ENCODE assay signal across 18 cellular contexts in genomic region chr2:188850786-188851185, GRCh38.
DNase-seq lines count a peak whose midpoint lies in the region; ATAC-seq and TF ChIP-seq lines count a peak whose summit lies in the region.
"Had no signal": no experiment of that assay in that cellular context is flagged by ENCODE, and none has a peak within 500 bp of the region (broad histone marks: within the 10 kb centered on the region; RNA-seq: fewer than 3 reads in every experiment).

No MANE protein-coding gene starts in this region.

- H3K4me3 ChIP-seq in fibroblast of the aortic adventitia (ENCODE audit: low read depth, low read length) (no peak overlapping the region), vagina (no peak overlapping the region), MM.1S (ENCODE audit: low read length) (no peak overlapping the region), SJCRH30 (no peak overlapping the region)
- H3K4me3 ChIP-seq: SJSA1 had no signal

- H3K27me3 ChIP-seq in vagina = no peaks in the 10 kb centered on the region
- H3K27me3 ChIP-seq in MM.1S (replicated peaks; ENCODE audit: insufficient read depth, low read length) = no peaks in the 10 kb centered on the region
- no peaks in the 10 kb centered on the region for H3K27me3 ChIP-seq in SJCRH30
- peaks cover 2% of the 10 kb centered on the region for H3K27me3 ChIP-seq in foreskin keratinocyte
- H3K27me3 ChIP-seq: SJSA1 had no signal

- no peak overlapping the region for H3K4me2 ChIP-seq in MM.1S (ENCODE audit: low read depth, low read length)

- H3K27ac ChIP-seq in vagina = peak overlapping the region; percentile 23
- H3K27ac ChIP-seq in MM.1S (ENCODE audit: low read length) = no peak overlapping the region
- H3K27ac ChIP-seq in SJCRH30 = no peak overlapping the region
- no peak overlapping the region for H3K27ac ChIP-seq in foreskin keratinocyte
- H3K27ac ChIP-seq: HL-60, SJSA1 had no signal

- no peaks in the 10 kb centered on the region for H3K9me3 ChIP-seq in vagina
- no peaks in the 10 kb centered on the region for H3K9me3 ChIP-seq in MM.1S (replicated peaks; ENCODE audit: insufficient read depth, low read length)
- peaks cover 9% of the 10 kb centered on the region; the same call in 1 of the 2 replicates for H3K9me3 ChIP-seq in SJCRH30 (replicated peaks)
- H3K9me3 ChIP-seq: SJSA1 had no signal

- no peak overlapping the region for H3K9ac ChIP-seq in MM.1S (ENCODE audit: low read length)

- H2AFZ ChIP-seq in MM.1S (ENCODE audit: low read length) = no peak overlapping the region

- H3K79me2 ChIP-seq in MM.1S (ENCODE audit: low read length) = no peaks in the 10 kb centered on the region

- DNase-seq in HCEC 1CT (peak; percentile 66), RPMI7951 (ENCODE audit: low read depth) (peak; percentile 44), fibroblast of the aortic adventitia (ENCODE audit: low read depth) (peak; percentile 75), vagina (ENCODE audit: extremely low spot score in 2 of 2) (no peak), MM.1S (no peak), SJCRH30 (no peak), foreskin keratinocyte (no peak)
- DNase-seq: ACHN; C1 segment of cervical spinal cord; CD8-positive, alpha-beta memory T cell; DMS53; Karpas-422; NCI-H1105; NCI-H1694; NCI-H2107; NCI-H510A had no signal

- no peak for TF ChIP-seq POLR2A in vagina (IDR thresholded peaks at IDR 0.05)

- no peaks in the 10 kb centered on the region for H3F3A ChIP-seq in MM.1S (ENCODE audit: insufficient read depth, low read length)

- H3K36me3 ChIP-seq in vagina (no peaks in the 10 kb centered on the region), MM.1S (replicated peaks; ENCODE audit: insufficient read depth, low read length) (no peaks in the 10 kb centered on the region), SJCRH30 (no peaks in the 10 kb centered on the region)
- H3K36me3 ChIP-seq: SJSA1 had no signal

- H3K4me1 ChIP-seq in vagina (peaks cover 6% of the 10 kb centered on the region), MM.1S (ENCODE audit: low read length) (no peaks in the 10 kb centered on the region), SJCRH30 (peaks cover 4% of the 10 kb centered on the region; the same call in 1 of the 2 replicates), foreskin keratinocyte (no peaks in the 10 kb centered on the region)
- H3K4me1 ChIP-seq: SJSA1 had no signal

- no peaks in the 10 kb centered on the region for H4K20me1 ChIP-seq in MM.1S (ENCODE audit: insufficient read depth, low read length)

- intact Hi-C loops in vagina (cut with DNase I) = no loop called here

- H3K9me2 ChIP-seq in MM.1S (replicated peaks; ENCODE audit: insufficient read depth, low read length) = no peaks in the 10 kb centered on the region

- peak; percentile 19 for TF ChIP-seq CTCF in fibroblast of the aortic adventitia (IDR thresholded peaks at IDR 0.05; ENCODE audit: insufficient read depth, low read length)
- TF ChIP-seq CTCF in vagina (IDR thresholded peaks at IDR 0.05) = no peak
- TF ChIP-seq CTCF in MM.1S (IDR thresholded peaks at IDR 0.05; ENCODE audit: low read length) = no peak
- no peak for TF ChIP-seq CTCF in foreskin keratinocyte (conservative IDR thresholded peaks at IDR 0.05)

- ATAC-seq in foreskin keratinocyte = no peak

Comparison
In these comparisons a context has a peak if more than half of its experiments do, and no peak if none do; other contexts are left out.
1. DNase-seq: peak in HCEC 1CT (single experiment), RPMI7951 (single experiment) and fibroblast of the aortic adventitia (single experiment); none in vagina (0 of 2), MM.1S (single experiment), SJCRH30 (0 of 2) and foreskin keratinocyte (0 of 2).